In genomic region chr6:150214310-150214709, GRCh38 we compare ENCODE assay signal across 28 cellular contexts.
"Had no signal": no experiment of that assay in that cellular context is flagged by ENCODE, and none has a peak within 500 bp of the region (broad histone marks: within the 10 kb centered on the region; RNA-seq: fewer than 3 reads in every experiment).

No MANE protein-coding gene starts in this region.

- H3K4me3 ChIP-seq: colonic mucosa, coronary artery, dorsolateral prefrontal cortex, esophagus muscularis mucosa, esophagus squamous epithelium, gastrocnemius medialis, gastroesophageal sphincter, heart left ventricle, heart right ventricle had no signal

- FAIRE-seq: colon, endometrium, endothelial cell of umbilical vein, frontal cortex had no signal

- H3K27me3 ChIP-seq: colonic mucosa, esophagus muscularis mucosa, foreskin keratinocyte, gastrocnemius medialis, gastroesophageal sphincter, heart left ventricle had no signal

- H3K27ac ChIP-seq: colonic mucosa, coronary artery, dorsolateral prefrontal cortex, epithelial cell of prostate, esophagus muscularis mucosa, esophagus squamous epithelium, foreskin keratinocyte, gastrocnemius medialis, gastroesophageal sphincter, heart left ventricle, heart right ventricle had no signal

- ATAC-seq: effector memory CD8-positive, alpha-beta T cell; esophagus mucosa; foreskin keratinocyte; gastrocnemius medialis; gastroesophageal sphincter; heart left ventricle; heart right ventricle had no signal

- H3K36me3 ChIP-seq: colonic mucosa, esophagus muscularis mucosa, esophagus squamous epithelium, gastrocnemius medialis, gastroesophageal sphincter, heart right ventricle had no signal

- H3K4me1 ChIP-seq: colonic mucosa, esophagus muscularis mucosa, gastroesophageal sphincter had no signal

- H3K9me3 ChIP-seq: colonic mucosa, esophagus muscularis mucosa, esophagus squamous epithelium, gastrocnemius medialis, gastroesophageal sphincter, heart left ventricle, heart right ventricle had no signal

- DNase-seq: colonic mucosa; cortex of kidney; dermis blood vessel endothelial cell; dorsolateral prefrontal cortex; effector CD4-positive, alpha-beta T cell; effector CD8-positive, alpha-beta T cell; effector memory CD4-positive, alpha-beta T cell; effector memory CD8-positive, alpha-beta T cell; endodermal cell; erythroblast; esophagus squamous epithelium; foreskin fibroblast; foreskin keratinocyte; foreskin melanocyte; gastrocnemius medialis; glutamatergic neuron; head of caudate nucleus; heart left ventricle; heart right ventricle had no signal
